In genomic region chr4:83629945-83630684, GRCh38 we compare ENCODE assay signal across 11 cellular contexts.
A peak's percentile ranks its signal among the peaks of the same experiment; 100 is the strongest.
DNase-seq lines count a peak whose midpoint lies in the region; ATAC-seq and TF ChIP-seq lines count a peak whose summit lies in the region.
"Had no signal": no experiment of that assay in that cellular context is flagged by ENCODE, and none has a peak within 500 bp of the region (broad histone marks: within the 10 kb centered on the region; RNA-seq: fewer than 3 reads in every experiment).

No MANE protein-coding gene starts in this region.

- POLR2A ChIA-PET in HEK293T (lab: Yijun Ruan, JAX), result no interaction called here

- no peak overlapping the region for H3K4me3 ChIP-seq in psoas muscle
- H3K4me3 ChIP-seq: thyroid gland had no signal

- DNase-seq in GM04503 (ENCODE audit: low read depth), result peak; percentile 28
- peak; percentile 71 for DNase-seq in RPMI7951 (ENCODE audit: low read depth)
- peak; percentile 23 for DNase-seq in fibroblast of peridontal ligament (ENCODE audit: extremely low read depth)
- no peak for DNase-seq in psoas muscle
- no peak for DNase-seq in cerebellar nuclear complex (lab: John Stamatoyannopoulos, UW)
- no peak for DNase-seq in HEK293T (ENCODE audit: extremely low spot score)
- DNase-seq: activated CD8-positive, alpha-beta memory T cell treated with anti-CD3 and anti-CD28 coated beads, Interleukin-2, amount 10 ng/mL, durations not matched to agents 7 days and 5 days; NCI-H446 had no signal

- 34 to 55% (median 45%) methylated on average over 6 of the region's 6 CpGs for WGBS in psoas muscle, 3 donors

- ATAC-seq in psoas muscle (peak in 1 of 4 donors; percentile 20), GM21515 (IDR thresholded peaks at IDR 0.05; ENCODE audit: unreplicated experiment) (no peak), HG03108 (IDR thresholded peaks at IDR 0.05; ENCODE audit: unreplicated experiment) (no peak)
- ATAC-seq: activated CD8-positive, alpha-beta memory T cell treated with anti-CD3 and anti-CD28 coated beads, Interleukin-2, amount 10 ng/mL, durations not matched to agents 7 days and 5 days had no signal

- H3K36me3 ChIP-seq in psoas muscle (ENCODE audit: insufficient read depth in 1 of 2, low read depth in 1 of 2), result no peaks in the 10 kb centered on the region
- H3K36me3 ChIP-seq: thyroid gland had no signal

- peaks cover 30% of the 10 kb centered on the region for H3K4me1 ChIP-seq in psoas muscle

- CTCF ChIA-PET in HEK293T (lab: Yijun Ruan, JAX), result no interaction called here

- H3K9me3 ChIP-seq in psoas muscle, result peaks cover 4% of the 10 kb centered on the region
- H3K9me3 ChIP-seq: thyroid gland had no signal

- peak overlapping the region; percentile 14 for H3K27ac ChIP-seq in psoas muscle
- H3K27ac ChIP-seq: thyroid gland had no signal

- TF ChIP-seq CTCF in psoas muscle (IDR thresholded peaks at IDR 0.05), result no peak

- no peaks in the 10 kb centered on the region for H3K27me3 ChIP-seq in psoas muscle (ENCODE audit: insufficient read depth in 3 of 3, low read length in 2 of 3)
- H3K27me3 ChIP-seq: thyroid gland had no signal

- intact Hi-C loops in psoas muscle (cut with DNase I), result loop anchor here in 1 of 2 donors (5.0 kb wide), 1 partner anchor 98 kb away; no protein-coding TSS in a partner anchor

TF ChIP-seq in HEK293T, 16 proteins besides CTCF, POLR2A, EP300 and RAD21:
- TF ChIP-seq BHLHE40 (IDR thresholded peaks at IDR 0.05; ENCODE audit: borderline replicate concordance), result no peak
- TF ChIP-seq LEF1 (IDR thresholded peaks at IDR 0.05; ENCODE audit: borderline replicate concordance), result no peak
- TF ChIP-seq FOXK2 (IDR thresholded peaks at IDR 0.05), result no peak
- TF ChIP-seq HDGF (IDR thresholded peaks at IDR 0.05; ENCODE audit: borderline replicate concordance), result no peak
- no peak for TF ChIP-seq FOXA1 (IDR thresholded peaks at IDR 0.05)
- TF ChIP-seq ARNT (IDR thresholded peaks at IDR 0.05), result no peak
- TF ChIP-seq TARDBP (IDR thresholded peaks at IDR 0.05), result no peak

Comparison
In these comparisons a context has a peak if more than half of its experiments do, and no peak if none do; other contexts are left out.
1. DNase-seq: peak in GM04503 (single experiment), RPMI7951 (single experiment) and fibroblast of peridontal ligament (single experiment); none in psoas muscle (0 of 2), cerebellar nuclear complex (0 of 2) and HEK293T (single experiment).